In genomic region chr12:53728206-53728605, GRCh38 we compare ENCODE assay signal across 8 cellular contexts. TPM values are rescaled to one million over a fixed set of nuclear protein-coding genes. Genes with fewer than 3 reads are reported as not detected.
DNase-seq lines count a peak whose midpoint lies in the region; ATAC-seq and TF ChIP-seq lines count a peak whose summit lies in the region.

No MANE protein-coding gene starts in this region.

- ATAC-seq in right cardiac atrium (no peak), Right ventricle myocardium superior (ENCODE audit: poor library complexity) (no peak), aorta (ENCODE audit: low FRiP score) (no peak), HG02973 (IDR thresholded peaks at IDR 0.05; ENCODE audit: unreplicated experiment) (no peak)

- H3K9me3 ChIP-seq in right cardiac atrium (ENCODE audit: control insufficient read depth, low read length), result no peaks in the 10 kb centered on the region
- H3K9me3 ChIP-seq in mucosa of rectum (ENCODE audit: control insufficient read depth in 2 of 2, low read length in 2 of 2), result no peaks in the 10 kb centered on the region
- H3K9me3 ChIP-seq in aorta (ENCODE audit: control insufficient read depth, low read length), result no peaks in the 10 kb centered on the region

- H3K4me1 ChIP-seq in right cardiac atrium (ENCODE audit: control insufficient read depth, insufficient read depth, low read length) (no peaks in the 10 kb centered on the region), mucosa of rectum (ENCODE audit: control insufficient read depth in 2 of 2, insufficient read depth in 2 of 2, low read length in 2 of 2) (peaks cover 13 to 15% of the 10 kb centered on the region in 2 donors), aorta (ENCODE audit: control insufficient read depth in 1 of 2, insufficient read depth in 2 of 2, low read length in 2 of 2) (peaks cover 3 to 9% of the 10 kb centered on the region in 2 donors)

- H3K36me3 ChIP-seq in mucosa of rectum (ENCODE audit: control insufficient read depth in 2 of 2, insufficient read depth in 2 of 2, low read length in 2 of 2) (peaks cover 18% of the 10 kb centered on the region in 2 donors), aorta (ENCODE audit: control insufficient read depth in 1 of 2, insufficient read depth in 2 of 2, low read length in 1 of 2) (peaks cover 3% of the 10 kb centered on the region in 2 donors), brain microvascular endothelial cell (replicated peaks) (peaks cover 12% of the 10 kb centered on the region)

- DNase-seq in right cardiac atrium, result no peak
- no peak for DNase-seq in Right ventricle myocardium superior
- DNase-seq in astrocyte of the cerebellum (ENCODE audit: low read depth), result no peak
- DNase-seq in aorta, result no peak
- no peak for DNase-seq in head of caudate nucleus
- DNase-seq in brain microvascular endothelial cell, result no peak

- H3K4me3 ChIP-seq in right cardiac atrium (ENCODE audit: low read length) (peak overlapping the region; percentile 48), astrocyte of the cerebellum (ENCODE audit: low read depth, low read length) (peak overlapping the region; percentile 92), mucosa of rectum (ENCODE audit: low read length in 2 of 2) (peak overlapping the region; percentile 94 to 99), aorta (ENCODE audit: low read length in 2 of 2) (no peak overlapping the region), brain microvascular endothelial cell (ENCODE audit: low read depth, low read length) (no peak overlapping the region)

- H3K27me3 ChIP-seq in right cardiac atrium (ENCODE audit: control insufficient read depth, insufficient read depth) (no peaks in the 10 kb centered on the region), mucosa of rectum (ENCODE audit: control insufficient read depth in 2 of 2, insufficient read depth in 2 of 2, low read length in 2 of 2) (no peaks in the 10 kb centered on the region), aorta (ENCODE audit: control insufficient read depth in 1 of 2, insufficient read depth in 2 of 2, low read length in 1 of 2) (no peaks in the 10 kb centered on the region), brain microvascular endothelial cell (replicated peaks) (no peaks in the 10 kb centered on the region)

- TF ChIP-seq CTCF in astrocyte of the cerebellum (IDR thresholded peaks at IDR 0.05; ENCODE audit: low read depth, low read length, missing control alignments) (no peak), brain microvascular endothelial cell (IDR thresholded peaks at IDR 0.05; ENCODE audit: low read depth, low read length, missing control alignments) (no peak)

- WGBS in right cardiac atrium, result 54% methylated on average over 7 of the region's 7 CpGs
- 39 to 42% methylated on average over 7 of the region's 7 CpGs for WGBS in aorta, 2 donors

- in situ Hi-C loops in astrocyte of the cerebellum (cut with HindIII; ENCODE audit: low sequenced_read_pairs) (no loop called here), brain microvascular endothelial cell (cut with HindIII; ENCODE audit: low pct_ligation_motif_present, low sequenced_read_pairs) (no loop called here)

- intact Hi-C loops in right cardiac atrium (cut with DNase I) (no loop called here), Right ventricle myocardium superior (cut with DNase I) (no loop called here), aorta (cut with DNase I) (no loop called here), head of caudate nucleus (cut with DNase I) (no loop called here)

- peak overlapping the region; percentile 96 for H3K27ac ChIP-seq in right cardiac atrium (ENCODE audit: low read length)
- no peak overlapping the region for H3K27ac ChIP-seq in mucosa of rectum (ENCODE audit: low read depth in 2 of 2, low read length in 2 of 2)
- H3K27ac ChIP-seq in aorta (ENCODE audit: low read depth in 1 of 2, low read length in 2 of 2), result peak overlapping the region; percentile 19 to 87
- H3K27ac ChIP-seq in brain microvascular endothelial cell, result no peak overlapping the region

- peak overlapping the region in 1 of 2 donors; percentile 80 for H3K9ac ChIP-seq in mucosa of rectum (ENCODE audit: low read depth in 1 of 2, low read length in 2 of 2)

RNA-seq across cellular contexts. Expression of gene CALCOCO1, which starts 1.0 kb away (rescaled TPM):
- total RNA-seq in right cardiac atrium (100 to 1,000 TPM; 189 to 247 (median 207) TPM), Right ventricle myocardium superior (179 TPM), aorta (100 to 1,000 TPM; 242 to 259 TPM)
- polyA plus RNA-seq in right cardiac atrium (121 TPM), aorta (100 to 1,000 TPM in 1 of 2 donors, 10 to 100 TPM in 1; 88.5 to 299 TPM)

RNA-seq across cellular contexts. Expression of gene CISTR, which starts 23.6 kb away (rescaled TPM):
- 1 to 10 TPM; 3.2 to 5.9 (median 4.0) TPM for total RNA-seq in right cardiac atrium
- polyA plus RNA-seq in right cardiac atrium, result 2.8 TPM
- total RNA-seq in Right ventricle myocardium superior, result 0.83 TPM
- not detected for total RNA-seq in aorta
- not detected for polyA plus RNA-seq in aorta

RNA-seq across cellular contexts. Expression of gene ATP5MC2, which starts 52.3 kb away (rescaled TPM):
- total RNA-seq in right cardiac atrium (100 to 1,000 TPM; 397 to 507 (median 497) TPM), Right ventricle myocardium superior (569 TPM), aorta (100 to 1,000 TPM; 152 to 183 TPM)
- polyA plus RNA-seq in right cardiac atrium (740 TPM), aorta (100 to 1,000 TPM; 389 to 390 TPM)

Comparison
In these comparisons a context has a peak if more than half of its experiments do, and no peak if none do; other contexts are left out.
1. H3K27ac ChIP-seq: peak in right cardiac atrium (single experiment) and aorta (2 of 2); none in mucosa of rectum (0 of 2) and brain microvascular endothelial cell (single experiment).
2. H3K4me3 ChIP-seq: peak in right cardiac atrium (single experiment), astrocyte of the cerebellum (single experiment) and mucosa of rectum (2 of 2); none in aorta (0 of 2) and brain microvascular endothelial cell (single experiment).